In the genomic region with DNA sequence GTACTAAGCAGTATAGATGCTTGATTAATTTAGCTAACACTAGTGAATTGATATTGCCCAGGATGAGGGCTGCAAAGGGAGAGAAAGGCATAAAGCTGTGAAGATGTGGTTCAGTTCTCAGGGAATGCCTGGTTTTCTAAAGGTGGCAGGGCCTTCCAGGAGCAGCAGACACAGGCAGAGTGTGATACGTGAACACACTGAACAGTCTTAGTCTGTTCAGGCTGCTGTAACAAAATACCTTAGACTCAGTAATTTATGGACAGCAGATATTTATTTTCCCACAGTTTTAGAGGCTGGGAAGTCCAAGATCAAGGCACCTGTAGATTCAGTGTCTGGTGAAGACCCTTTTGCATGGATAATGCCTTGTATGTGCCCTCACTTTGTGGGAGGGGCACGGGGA, we compare ENCODE assay signal across 8 cellular contexts.
"Had no signal": no experiment of that assay in that cellular context is flagged by ENCODE, and none has a peak within 500 bp of the region (broad histone marks: within the 10 kb centered on the region; RNA-seq: fewer than 3 reads in every experiment).

No MANE protein-coding gene starts in this region.

- H3K4me1 ChIP-seq: HAP-1 had no signal

- ATAC-seq: GM23338, HCT116 had no signal

- DNase-seq: H7, HFFc6, KBM-7 had no signal

- H3K27ac ChIP-seq: HL-60, KMS-11 had no signal

- H2AFZ ChIP-seq: GM23338 had no signal

- H3K9me3 ChIP-seq: HAP-1 had no signal

- H3K4me3 ChIP-seq: GM23338, HAP-1 had no signal

- H3K4me2 ChIP-seq: GM23338, KMS-11 had no signal

- H3K9ac ChIP-seq: KMS-11 had no signal

- H3K36me3 ChIP-seq: HAP-1 had no signal
